5 cellular contexts compared by ENCODE assay signal in the genomic region with DNA sequence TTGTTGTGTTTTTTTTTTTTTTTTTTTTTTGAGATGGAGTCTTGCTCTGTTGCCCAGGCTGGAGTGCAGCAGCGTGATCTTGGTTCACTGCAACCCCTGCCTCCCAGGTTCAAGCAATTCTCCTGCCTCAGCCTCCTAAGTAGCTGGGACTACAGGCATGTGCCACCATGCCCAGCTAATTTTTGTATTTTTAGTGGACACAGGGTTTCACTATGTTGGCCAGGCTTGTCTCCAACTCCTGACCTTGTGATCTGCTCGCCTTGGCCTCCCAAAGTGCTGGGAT. TPM values are rescaled to one million over a fixed set of nuclear protein-coding genes. Genes with fewer than 3 reads are reported as not detected.
"Had no signal": no experiment of that assay in that cellular context is flagged by ENCODE, and none has a peak within 500 bp of the region (broad histone marks: within the 10 kb centered on the region; RNA-seq: fewer than 3 reads in every experiment).

No MANE protein-coding gene starts in this region.

RNA-seq across cellular contexts. Expression of gene RPGRIP1, which starts 22.9 kb away (rescaled TPM):
- total RNA-seq: suprapubic skin, temporal lobe, thoracic aorta, thyroid gland, vagina had no signal
